1 cellular context compared by ENCODE assay signal in the genomic region with DNA sequence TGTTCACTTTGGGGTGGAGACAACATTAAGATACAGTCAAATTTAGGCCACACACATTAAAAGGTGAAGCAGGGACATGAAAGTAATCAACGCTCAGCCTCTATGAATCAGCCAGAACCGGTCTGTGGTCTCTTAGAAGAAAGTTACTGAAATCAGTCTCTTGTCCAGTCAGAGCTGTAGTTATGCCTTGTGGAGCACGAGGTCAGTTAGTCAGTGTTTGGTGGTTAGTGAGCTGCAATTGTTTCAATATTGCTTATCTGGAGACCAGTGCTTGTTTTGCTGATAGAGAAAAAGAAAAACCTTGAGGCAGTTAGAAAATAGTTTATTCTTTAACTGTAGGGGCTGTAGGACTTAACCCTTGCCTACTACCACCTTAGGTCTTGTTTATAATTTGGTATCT.
TF ChIP-seq lines count a peak whose summit lies in the region.

No MANE protein-coding gene starts in this region.

TF ChIP-seq in GM12878, 131 proteins besides CTCF, POLR2A, EP300 and RAD21:
- TF ChIP-seq, protein P1, sequence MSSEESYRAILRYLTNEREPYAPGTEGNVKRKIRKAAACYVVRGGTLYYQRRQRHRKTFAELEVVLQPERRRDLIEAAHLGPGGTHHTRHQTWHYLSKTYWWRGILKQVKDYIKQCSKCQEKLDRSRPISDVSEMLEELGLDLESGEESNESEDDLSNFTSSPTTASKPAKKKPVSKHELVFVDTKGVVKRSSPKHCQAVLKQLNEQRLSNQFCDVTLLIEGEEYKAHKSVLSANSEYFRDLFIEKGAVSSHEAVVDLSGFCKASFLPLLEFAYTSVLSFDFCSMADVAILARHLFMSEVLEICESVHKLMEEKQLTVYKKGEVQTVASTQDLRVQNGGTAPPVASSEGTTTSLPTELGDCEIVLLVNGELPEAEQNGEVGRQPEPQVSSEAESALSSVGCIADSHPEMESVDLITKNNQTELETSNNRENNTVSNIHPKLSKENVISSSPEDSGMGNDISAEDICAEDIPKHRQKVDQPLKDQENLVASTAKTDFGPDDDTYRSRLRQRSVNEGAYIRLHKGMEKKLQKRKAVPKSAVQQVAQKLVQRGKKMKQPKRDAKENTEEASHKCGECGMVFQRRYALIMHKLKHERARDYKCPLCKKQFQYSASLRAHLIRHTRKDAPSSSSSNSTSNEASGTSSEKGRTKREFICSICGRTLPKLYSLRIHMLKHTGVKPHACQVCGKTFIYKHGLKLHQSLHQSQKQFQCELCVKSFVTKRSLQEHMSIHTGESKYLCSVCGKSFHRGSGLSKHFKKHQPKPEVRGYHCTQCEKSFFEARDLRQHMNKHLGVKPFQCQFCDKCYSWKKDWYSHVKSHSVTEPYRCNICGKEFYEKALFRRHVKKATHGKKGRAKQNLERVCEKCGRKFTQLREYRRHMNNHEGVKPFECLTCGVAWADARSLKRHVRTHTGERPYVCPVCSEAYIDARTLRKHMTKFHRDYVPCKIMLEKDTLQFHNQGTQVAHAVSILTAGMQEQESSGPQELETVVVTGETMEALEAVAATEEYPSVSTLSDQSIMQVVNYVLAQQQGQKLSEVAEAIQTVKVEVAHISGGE (CRISPR knock-in tag; IDR thresholded peaks at IDR 0.05), result no peak
- TF ChIP-seq, protein P2, sequence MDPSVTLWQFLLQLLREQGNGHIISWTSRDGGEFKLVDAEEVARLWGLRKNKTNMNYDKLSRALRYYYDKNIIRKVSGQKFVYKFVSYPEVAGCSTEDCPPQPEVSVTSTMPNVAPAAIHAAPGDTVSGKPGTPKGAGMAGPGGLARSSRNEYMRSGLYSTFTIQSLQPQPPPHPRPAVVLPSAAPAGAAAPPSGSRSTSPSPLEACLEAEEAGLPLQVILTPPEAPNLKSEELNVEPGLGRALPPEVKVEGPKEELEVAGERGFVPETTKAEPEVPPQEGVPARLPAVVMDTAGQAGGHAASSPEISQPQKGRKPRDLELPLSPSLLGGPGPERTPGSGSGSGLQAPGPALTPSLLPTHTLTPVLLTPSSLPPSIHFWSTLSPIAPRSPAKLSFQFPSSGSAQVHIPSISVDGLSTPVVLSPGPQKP (IDR thresholded peaks at IDR 0.05; ENCODE audit: low read depth, low read length), result no peak
- TF ChIP-seq CBX5 (IDR thresholded peaks at IDR 0.05; ENCODE audit: low read depth) (no peak), TARDBP (IDR thresholded peaks at IDR 0.05; ENCODE audit: borderline replicate concordance) (no peak), IRF4 (IDR thresholded peaks at IDR 0.05; ENCODE audit: low read depth, low read length) (peak; percentile 83), EZH2 (IDR thresholded peaks at IDR 0.05; ENCODE audit: borderline replicate concordance, control insufficient read depth, low read depth, low read length) (no peak), ZNF622 (IDR thresholded peaks at IDR 0.05) (no peak), TCF3 (IDR thresholded peaks at IDR 0.05; ENCODE audit: borderline replicate concordance, insufficient read depth, low read depth, low read length) (no peak), FOXM1 (IDR thresholded peaks at IDR 0.05; ENCODE audit: low read depth, low read length) (no peak), LARP7 (IDR thresholded peaks at IDR 0.05) (no peak), RELA (IDR thresholded peaks at IDR 0.05; ENCODE audit: borderline replicate concordance, partially characterized antibody) (no peak), FOXK2 (IDR thresholded peaks at IDR 0.05) (no peak), BMI1 (IDR thresholded peaks at IDR 0.05; ENCODE audit: borderline replicate concordance) (no peak), CHD2 (IDR thresholded peaks at IDR 0.05; ENCODE audit: borderline replicate concordance, low read depth, low read length) (no peak), BHLHE40 (IDR thresholded peaks at IDR 0.05; ENCODE audit: borderline replicate concordance in 1 of 2, low read depth in 2 of 2, low read length in 1 of 2) (peak in 1 of 2 experiments; percentile 36; a peak in 2 of 4 replicates), MEF2A (IDR thresholded peaks at IDR 0.05; ENCODE audit: insufficient read depth, low read depth, low read length) (no peak), MTA2 (IDR thresholded peaks at IDR 0.05; ENCODE audit: low read depth) (peak; percentile 55), NR2F1 (conservative IDR thresholded peaks at IDR 0.05) (0 out of 2 replicates have a peak, but pooled peaks have one; percentile 19), ETV6 (conservative IDR thresholded peaks at IDR 0.05 in 1 of 2, IDR thresholded peaks at IDR 0.05 in 1 of 2; ENCODE audit: borderline replicate concordance in 1 of 2, low read depth in 1 of 2) (no peak), JUNB (IDR thresholded peaks at IDR 0.05) (peak; percentile 79), IKZF2 (IDR thresholded peaks at IDR 0.05) (no peak; a peak in 1 of 4 replicates), ZSCAN29 (IDR thresholded peaks at IDR 0.05) (no peak), BACH1 (IDR thresholded peaks at IDR 0.05; ENCODE audit: borderline replicate concordance) (peak; percentile 28; the same call in 1 of the 2 replicates), RUNX3 (IDR thresholded peaks at IDR 0.05; ENCODE audit: low read length) (peak; percentile 91), STAT3 (IDR thresholded peaks at IDR 0.05; ENCODE audit: low read depth, low read length) (no peak), NFYA (IDR thresholded peaks at IDR 0.05; ENCODE audit: borderline replicate concordance, low read depth, low read length) (no peak), PAX5 (IDR thresholded peaks at IDR 0.05; ENCODE audit: borderline replicate concordance, low read depth, low read length) (peak; percentile 61; the same call in 1 of the 2 replicates), BCL11A (IDR thresholded peaks at IDR 0.05; ENCODE audit: low read depth, low read length) (peak; percentile 88), SRF (IDR thresholded peaks at IDR 0.05; ENCODE audit: low read depth in 2 of 2, low read length in 2 of 2) (0 out of 4 replicates have a peak, but pooled peaks of 1 of the 2 experiments have one; percentile 36), NR2C1 (IDR thresholded peaks at IDR 0.05) (no peak), SP1 (IDR thresholded peaks at IDR 0.05; ENCODE audit: low read depth, low read length) (no peak), NFIC (IDR thresholded peaks at IDR 0.05; ENCODE audit: low read depth, low read length) (peak; percentile 56), DPF2 (IDR thresholded peaks at IDR 0.05) (no peak), ZNF217 (IDR thresholded peaks at IDR 0.05) (no peak), KAT2A (conservative IDR thresholded peaks at IDR 0.05; ENCODE audit: control insufficient read depth, low read depth, low read length) (no peak)
- TF ChIP-seq, protein P3, sequence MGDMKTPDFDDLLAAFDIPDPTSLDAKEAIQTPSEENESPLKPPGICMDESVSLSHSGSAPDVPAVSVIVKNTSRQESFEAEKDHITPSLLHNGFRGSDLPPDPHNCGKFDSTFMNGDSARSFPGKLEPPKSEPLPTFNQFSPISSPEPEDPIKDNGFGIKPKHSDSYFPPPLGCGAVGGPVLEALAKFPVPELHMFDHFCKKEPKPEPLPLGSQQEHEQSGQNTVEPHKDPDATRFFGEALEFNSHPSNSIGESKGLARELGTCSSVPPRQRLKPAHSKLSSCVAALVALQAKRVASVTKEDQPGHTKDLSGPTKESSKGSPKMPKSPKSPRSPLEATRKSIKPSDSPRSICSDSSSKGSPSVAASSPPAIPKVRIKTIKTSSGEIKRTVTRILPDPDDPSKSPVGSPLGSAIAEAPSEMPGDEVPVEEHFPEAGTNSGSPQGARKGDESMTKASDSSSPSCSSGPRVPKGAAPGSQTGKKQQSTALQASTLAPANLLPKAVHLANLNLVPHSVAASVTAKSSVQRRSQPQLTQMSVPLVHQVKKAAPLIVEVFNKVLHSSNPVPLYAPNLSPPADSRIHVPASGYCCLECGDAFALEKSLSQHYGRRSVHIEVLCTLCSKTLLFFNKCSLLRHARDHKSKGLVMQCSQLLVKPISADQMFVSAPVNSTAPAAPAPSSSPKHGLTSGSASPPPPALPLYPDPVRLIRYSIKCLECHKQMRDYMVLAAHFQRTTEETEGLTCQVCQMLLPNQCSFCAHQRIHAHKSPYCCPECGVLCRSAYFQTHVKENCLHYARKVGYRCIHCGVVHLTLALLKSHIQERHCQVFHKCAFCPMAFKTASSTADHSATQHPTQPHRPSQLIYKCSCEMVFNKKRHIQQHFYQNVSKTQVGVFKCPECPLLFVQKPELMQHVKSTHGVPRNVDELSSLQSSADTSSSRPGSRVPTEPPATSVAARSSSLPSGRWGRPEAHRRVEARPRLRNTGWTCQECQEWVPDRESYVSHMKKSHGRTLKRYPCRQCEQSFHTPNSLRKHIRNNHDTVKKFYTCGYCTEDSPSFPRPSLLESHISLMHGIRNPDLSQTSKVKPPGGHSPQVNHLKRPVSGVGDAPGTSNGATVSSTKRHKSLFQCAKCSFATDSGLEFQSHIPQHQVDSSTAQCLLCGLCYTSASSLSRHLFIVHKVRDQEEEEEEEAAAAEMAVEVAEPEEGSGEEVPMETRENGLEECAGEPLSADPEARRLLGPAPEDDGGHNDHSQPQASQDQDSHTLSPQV (IDR thresholded peaks at IDR 0.05), result no peak
- TF ChIP-seq, protein P4, sequence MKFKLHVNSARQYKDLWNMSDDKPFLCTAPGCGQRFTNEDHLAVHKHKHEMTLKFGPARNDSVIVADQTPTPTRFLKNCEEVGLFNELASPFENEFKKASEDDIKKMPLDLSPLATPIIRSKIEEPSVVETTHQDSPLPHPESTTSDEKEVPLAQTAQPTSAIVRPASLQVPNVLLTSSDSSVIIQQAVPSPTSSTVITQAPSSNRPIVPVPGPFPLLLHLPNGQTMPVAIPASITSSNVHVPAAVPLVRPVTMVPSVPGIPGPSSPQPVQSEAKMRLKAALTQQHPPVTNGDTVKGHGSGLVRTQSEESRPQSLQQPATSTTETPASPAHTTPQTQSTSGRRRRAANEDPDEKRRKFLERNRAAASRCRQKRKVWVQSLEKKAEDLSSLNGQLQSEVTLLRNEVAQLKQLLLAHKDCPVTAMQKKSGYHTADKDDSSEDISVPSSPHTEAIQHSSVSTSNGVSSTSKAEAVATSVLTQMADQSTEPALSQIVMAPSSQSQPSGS (IDR thresholded peaks at IDR 0.05; ENCODE audit: low read length), result peak; percentile 61
- TF ChIP-seq, protein P5, sequence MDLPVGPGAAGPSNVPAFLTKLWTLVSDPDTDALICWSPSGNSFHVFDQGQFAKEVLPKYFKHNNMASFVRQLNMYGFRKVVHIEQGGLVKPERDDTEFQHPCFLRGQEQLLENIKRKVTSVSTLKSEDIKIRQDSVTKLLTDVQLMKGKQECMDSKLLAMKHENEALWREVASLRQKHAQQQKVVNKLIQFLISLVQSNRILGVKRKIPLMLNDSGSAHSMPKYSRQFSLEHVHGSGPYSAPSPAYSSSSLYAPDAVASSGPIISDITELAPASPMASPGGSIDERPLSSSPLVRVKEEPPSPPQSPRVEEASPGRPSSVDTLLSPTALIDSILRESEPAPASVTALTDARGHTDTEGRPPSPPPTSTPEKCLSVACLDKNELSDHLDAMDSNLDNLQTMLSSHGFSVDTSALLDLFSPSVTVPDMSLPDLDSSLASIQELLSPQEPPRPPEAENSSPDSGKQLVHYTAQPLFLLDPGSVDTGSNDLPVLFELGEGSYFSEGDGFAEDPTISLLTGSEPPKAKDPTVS (IDR thresholded peaks at IDR 0.05; ENCODE audit: low read depth, low read length), result no peak
- TF ChIP-seq, protein P6, sequence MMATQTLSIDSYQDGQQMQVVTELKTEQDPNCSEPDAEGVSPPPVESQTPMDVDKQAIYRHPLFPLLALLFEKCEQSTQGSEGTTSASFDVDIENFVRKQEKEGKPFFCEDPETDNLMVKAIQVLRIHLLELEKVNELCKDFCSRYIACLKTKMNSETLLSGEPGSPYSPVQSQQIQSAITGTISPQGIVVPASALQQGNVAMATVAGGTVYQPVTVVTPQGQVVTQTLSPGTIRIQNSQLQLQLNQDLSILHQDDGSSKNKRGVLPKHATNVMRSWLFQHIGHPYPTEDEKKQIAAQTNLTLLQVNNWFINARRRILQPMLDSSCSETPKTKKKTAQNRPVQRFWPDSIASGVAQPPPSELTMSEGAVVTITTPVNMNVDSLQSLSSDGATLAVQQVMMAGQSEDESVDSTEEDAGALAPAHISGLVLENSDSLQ (IDR thresholded peaks at IDR 0.05), result no peak
- TF ChIP-seq, protein P7, sequence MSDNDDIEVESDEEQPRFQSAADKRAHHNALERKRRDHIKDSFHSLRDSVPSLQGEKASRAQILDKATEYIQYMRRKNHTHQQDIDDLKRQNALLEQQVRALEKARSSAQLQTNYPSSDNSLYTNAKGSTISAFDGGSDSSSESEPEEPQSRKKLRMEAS (IDR thresholded peaks at IDR 0.05; ENCODE audit: low read depth, low read length), result no peak
- TF ChIP-seq, protein P8, sequence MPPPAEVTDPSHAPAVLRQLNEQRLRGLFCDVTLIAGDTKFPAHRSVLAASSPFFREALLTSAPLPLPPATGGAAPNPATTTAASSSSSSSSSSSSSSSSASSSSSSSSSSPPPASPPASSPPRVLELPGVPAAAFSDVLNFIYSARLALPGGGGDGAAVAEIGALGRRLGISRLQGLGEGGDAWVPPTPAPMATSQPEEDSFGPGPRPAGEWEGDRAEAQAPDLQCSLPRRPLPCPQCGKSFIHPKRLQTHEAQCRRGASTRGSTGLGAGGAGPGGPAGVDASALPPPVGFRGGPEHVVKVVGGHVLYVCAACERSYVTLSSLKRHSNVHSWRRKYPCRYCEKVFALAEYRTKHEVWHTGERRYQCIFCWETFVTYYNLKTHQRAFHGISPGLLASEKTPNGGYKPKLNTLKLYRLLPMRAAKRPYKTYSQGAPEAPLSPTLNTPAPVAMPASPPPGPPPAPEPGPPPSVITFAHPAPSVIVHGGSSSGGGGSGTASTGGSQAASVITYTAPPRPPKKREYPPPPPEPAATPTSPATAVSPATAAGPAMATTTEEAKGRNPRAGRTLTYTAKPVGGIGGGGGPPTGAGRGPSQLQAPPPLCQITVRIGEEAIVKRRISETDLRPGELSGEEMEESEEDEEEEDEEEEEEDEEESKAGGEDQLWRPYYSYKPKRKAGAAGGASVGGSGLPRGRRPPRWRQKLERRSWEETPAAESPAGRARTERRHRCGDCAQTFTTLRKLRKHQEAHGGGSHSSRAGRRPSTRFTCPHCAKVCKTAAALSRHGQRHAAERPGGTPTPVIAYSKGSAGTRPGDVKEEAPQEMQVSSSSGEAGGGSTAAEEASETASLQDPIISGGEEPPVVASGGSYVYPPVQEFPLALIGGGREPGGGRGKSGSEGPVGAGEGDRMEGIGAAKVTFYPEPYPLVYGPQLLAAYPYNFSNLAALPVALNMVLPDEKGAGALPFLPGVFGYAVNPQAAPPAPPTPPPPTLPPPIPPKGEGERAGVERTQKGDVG (CRISPR knock-in tag; IDR thresholded peaks at IDR 0.05), result no peak
- TF ChIP-seq, protein P9, sequence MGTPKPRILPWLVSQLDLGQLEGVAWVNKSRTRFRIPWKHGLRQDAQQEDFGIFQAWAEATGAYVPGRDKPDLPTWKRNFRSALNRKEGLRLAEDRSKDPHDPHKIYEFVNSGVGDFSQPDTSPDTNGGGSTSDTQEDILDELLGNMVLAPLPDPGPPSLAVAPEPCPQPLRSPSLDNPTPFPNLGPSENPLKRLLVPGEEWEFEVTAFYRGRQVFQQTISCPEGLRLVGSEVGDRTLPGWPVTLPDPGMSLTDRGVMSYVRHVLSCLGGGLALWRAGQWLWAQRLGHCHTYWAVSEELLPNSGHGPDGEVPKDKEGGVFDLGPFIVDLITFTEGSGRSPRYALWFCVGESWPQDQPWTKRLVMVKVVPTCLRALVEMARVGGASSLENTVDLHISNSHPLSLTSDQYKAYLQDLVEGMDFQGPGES (IDR thresholded peaks at IDR 0.05), result no peak
